ENCODE assay signal across 2 cellular contexts in the genomic region with DNA sequence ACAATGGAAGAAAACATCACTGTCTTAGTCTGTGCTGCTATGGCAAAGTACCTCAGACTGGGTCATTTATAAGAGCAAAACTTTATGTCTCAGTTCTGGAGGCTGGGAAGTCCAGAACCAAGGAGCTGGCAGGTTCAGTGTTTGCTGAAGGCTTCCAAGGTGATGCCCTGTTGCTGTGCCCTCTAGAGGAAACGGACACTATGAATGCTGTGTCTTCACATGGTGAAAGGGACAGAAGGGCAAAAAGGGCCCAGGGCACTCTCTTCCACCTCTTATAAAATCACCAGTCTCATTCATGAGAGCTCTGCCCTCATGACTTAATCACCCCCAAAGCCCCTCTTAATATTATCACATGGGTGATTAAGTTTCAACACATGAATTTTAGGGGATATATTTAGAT.
TF ChIP-seq lines count a peak whose summit lies in the region.

No MANE protein-coding gene starts in this region.

TF ChIP-seq in A549, 52 proteins besides CTCF, POLR2A, EP300 and RAD21 (continued from another document):
- no peak for TF ChIP-seq REST (IDR thresholded peaks at IDR 0.05)
- no peak for TF ChIP-seq PHF8 (IDR thresholded peaks at IDR 0.05; ENCODE audit: borderline replicate concordance, low read depth)
- no peak for TF ChIP-seq EHMT2 (IDR thresholded peaks at IDR 0.05; ENCODE audit: low read depth)
- no peak for TF ChIP-seq ELK1 (IDR thresholded peaks at IDR 0.05; ENCODE audit: low read depth, low read length)
- no peak for TF ChIP-seq HOXB13 (CRISPR knock-in tag; IDR thresholded peaks at IDR 0.05; ENCODE audit: low read depth)
- no peak for TF ChIP-seq EHF (CRISPR knock-in tag; IDR thresholded peaks at IDR 0.05)
- no peak for TF ChIP-seq HOXB5 (CRISPR knock-in tag; IDR thresholded peaks at IDR 0.05)
- no peak for TF ChIP-seq E2F6 (IDR thresholded peaks at IDR 0.05; ENCODE audit: borderline replicate concordance, low read depth)
- TF ChIP-seq ZFP36 (IDR thresholded peaks at IDR 0.05; ENCODE audit: borderline replicate concordance, partially characterized antibody), result no peak
- TF ChIP-seq NFE2L2 (conservative IDR thresholded peaks at IDR 0.05; ENCODE audit: low read length), result no peak
- no peak for TF ChIP-seq HDAC2 (IDR thresholded peaks at IDR 0.05)
- no peak for TF ChIP-seq NR3C1 (IDR thresholded peaks at IDR 0.05)
- TF ChIP-seq SMC3 (IDR thresholded peaks at IDR 0.05), result no peak
- TF ChIP-seq HEYL (CRISPR knock-in tag; IDR thresholded peaks at IDR 0.05), result no peak
- no peak for TF ChIP-seq CHD2 (IDR thresholded peaks at IDR 0.05; ENCODE audit: low read length, partially characterized antibody)

TF ChIP-seq in IMR-90, 13 proteins besides CTCF, POLR2A, EP300 and RAD21 (continued from another document):
- TF ChIP-seq USF2 (IDR thresholded peaks at IDR 0.05; ENCODE audit: low read depth, low read length) (no peak), MAZ (IDR thresholded peaks at IDR 0.05; ENCODE audit: borderline replicate concordance, low read depth, low read length) (no peak), MXI1 (IDR thresholded peaks at IDR 0.05; ENCODE audit: borderline replicate concordance, low read depth, low read length) (no peak), CHD1 (IDR thresholded peaks at IDR 0.05; ENCODE audit: low read depth, low read length) (no peak), RFX5 (IDR thresholded peaks at IDR 0.05; ENCODE audit: low read depth, low read length) (no peak)
